Comparison of ENCODE assay signal across 30 cellular contexts in the genomic region with DNA sequence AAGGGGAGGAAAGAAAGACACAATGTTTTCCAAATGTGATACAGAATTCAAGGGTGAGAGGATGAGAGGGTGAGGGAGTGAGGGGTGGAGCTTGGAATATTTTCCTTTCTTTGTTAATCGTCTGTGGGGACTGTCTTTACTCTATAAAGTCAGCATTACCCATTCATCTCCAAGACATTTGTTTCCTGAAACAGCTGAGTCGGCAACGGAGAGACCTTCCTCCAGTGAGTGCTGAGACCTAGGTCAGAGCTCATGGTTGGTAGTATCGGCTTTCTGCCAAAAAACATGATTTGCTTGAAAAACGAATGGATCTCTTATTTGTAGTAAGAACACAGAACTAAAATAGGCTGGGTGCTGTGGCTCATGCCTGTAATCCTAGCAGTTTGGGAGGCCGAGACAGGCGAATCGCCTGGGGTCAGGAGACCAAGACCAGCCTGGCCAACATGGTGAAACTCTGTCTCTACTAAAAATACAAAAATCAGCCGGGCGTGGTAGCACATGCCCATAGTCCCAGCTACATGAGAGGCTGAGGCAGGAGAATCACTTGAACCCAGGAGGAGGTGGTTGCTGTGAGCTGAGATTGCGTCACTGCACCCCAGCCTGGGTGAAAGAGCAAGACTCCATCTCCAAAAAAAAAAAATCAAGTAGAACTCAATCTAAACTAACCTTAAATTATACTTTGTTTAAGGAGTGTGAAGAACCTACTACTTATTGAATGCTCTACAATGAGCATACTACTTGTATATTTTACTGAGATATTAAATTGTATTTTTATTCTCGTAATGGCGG. TPM values are rescaled to one million over a fixed set of nuclear protein-coding genes. Genes with fewer than 3 reads are reported as not detected.
DNase-seq lines count a peak whose midpoint lies in the region; ATAC-seq, FAIRE-seq and TF ChIP-seq lines count a peak whose summit lies in the region.
"Had no signal": no experiment of that assay in that cellular context is flagged by ENCODE, and none has a peak within 500 bp of the region (broad histone marks: within the 10 kb centered on the region; RNA-seq: fewer than 3 reads in every experiment).

No MANE protein-coding gene starts in this region.

- peaks cover 34% of the 10 kb centered on the region for H3K27me3 Mint-ChIP-seq in stimulated activated memory B cell treated with anti-CD40 and anti-IgM and Interleukin-4, amounts not matched to agents 10 μg/mL and 1 μg/mL and 100 μg/mL, for 72 hours
- H3K27me3 Mint-ChIP-seq in activated CD4-positive, alpha-beta T cell treated with anti-CD3 and anti-CD28 coated beads for 36 hours: peaks cover 30% of the 10 kb centered on the region
- H3K27me3 Mint-ChIP-seq: progenitor cell of endocrine pancreas had no signal

- no peak for FAIRE-seq in A549 (lab: Jason Lieb, UNC)
- FAIRE-seq: GM12891, HTR-8/SVneo, small intestine had no signal

- no peaks in the 10 kb centered on the region for H3K9me3 Mint-ChIP-seq in stimulated activated memory B cell treated with anti-CD40 and anti-IgM and Interleukin-4, amounts not matched to agents 10 μg/mL and 1 μg/mL and 100 μg/mL, for 72 hours
- no peaks in the 10 kb centered on the region for H3K9me3 Mint-ChIP-seq in activated CD4-positive, alpha-beta T cell treated with anti-CD3 and anti-CD28 coated beads for 36 hours (ENCODE audit: low read depth)
- H3K9me3 Mint-ChIP-seq: endodermal cell; stimulated activated naive B cell treated with anti-CD40 and anti-IgM and Interleukin-4, amounts not matched to agents 10 μg/mL and 1 μg/mL and 100 μg/mL, for 72 hours had no signal

- TF ChIP-seq RAD21 in A549 (conservative IDR thresholded peaks at IDR 0.05 in 1 of 2, IDR thresholded peaks at IDR 0.05 in 1 of 2): no peak

- H3K4me1 ChIP-seq in A549 (no peaks in the 10 kb centered on the region), ovary (ENCODE audit: insufficient read depth) (peaks cover 9% of the 10 kb centered on the region)
- H3K4me1 ChIP-seq: BE2C, Peyer's patch had no signal

- CTCF ChIA-PET in A549 (lab: Yijun Ruan, JAX): interaction anchor here (1.4 kb wide), 1 partner anchor 37 kb away, joined by 3 read pairs; a partner anchor contains a TSS
- CTCF ChIA-PET in activated CD4-positive, alpha-beta T cell treated with anti-CD3 and anti-CD28 coated beads for 36 hours (lab: Charles Lee): interaction anchor here (0.8 to 1.2 kb wide), 2 partner anchors 71 to 183 kb away, joined by 3 to 4 read pairs; no protein-coding TSS in a partner anchor

- intact Hi-C loops in ovary (cut with DNase I): no loop called here
- intact Hi-C loops in activated CD4-positive, alpha-beta T cell treated with anti-CD3 and anti-CD28 coated beads for 36 hours (cut with DNase I, micrococcal nuclease): no loop called here

- H3K4me3 ChIP-seq in A549: no peak overlapping the region
- H3K4me3 ChIP-seq in fibroblast of villous mesenchyme (ENCODE audit: low read depth, low read length): no peak overlapping the region
- no peak overlapping the region for H3K4me3 ChIP-seq in ovary
- H3K4me3 ChIP-seq: body of pancreas, Peyer's patch, thoracic aorta had no signal

- no peak overlapping the region for H3K4me2 ChIP-seq in A549

- no peaks in the 10 kb centered on the region for H3K27me3 ChIP-seq in ovary
- H3K27me3 ChIP-seq: BE2C, body of pancreas, Peyer's patch had no signal

- 70% methylated on average over 12 of the region's 13 CpGs for WGBS in A549 (ENCODE audit: missing lambda C conversion rate)
- WGBS in ovary, 3 donors: 32 to 37% (median 35%) methylated on average over 13 of the region's 13 CpGs

- H3K4me3 Mint-ChIP-seq in stimulated activated memory B cell treated with anti-CD40 and anti-IgM and Interleukin-4, amounts not matched to agents 10 μg/mL and 1 μg/mL and 100 μg/mL, for 72 hours: no peak overlapping the region
- no peak overlapping the region for H3K4me3 Mint-ChIP-seq in activated CD4-positive, alpha-beta T cell treated with anti-CD3 and anti-CD28 coated beads for 36 hours
- H3K4me3 Mint-ChIP-seq: activated naive CD8-positive, alpha-beta T cell; endodermal cell; stimulated activated naive B cell treated with anti-CD40 and anti-IgM and Interleukin-4, amounts not matched to agents 10 μg/mL and 1 μg/mL and 100 μg/mL, for 72 hours had no signal

- no peak for ATAC-seq in A549
- ATAC-seq in stimulated activated memory B cell treated with anti-CD40 and anti-IgM and Interleukin-4, amounts not matched to agents 10 μg/mL and 1 μg/mL and 100 μg/mL, for 72 hours: no peak
- no peak for ATAC-seq in activated CD4-positive, alpha-beta T cell treated with anti-CD3 and anti-CD28 coated beads for 36 hours
- ATAC-seq: body of pancreas; stimulated activated naive B cell treated with anti-CD40 and anti-IgM and Interleukin-4, amounts not matched to agents 10 μg/mL and 1 μg/mL and 100 μg/mL, for 72 hours had no signal

- TF ChIP-seq EP300 in A549 (IDR thresholded peaks at IDR 0.05) (no peak), ovary (IDR thresholded peaks at IDR 0.05) (no peak)

- no peaks in the 10 kb centered on the region for H3K36me3 ChIP-seq in ovary
- H3K36me3 ChIP-seq: BE2C, Peyer's patch, thoracic aorta had no signal

- H3K9me3 ChIP-seq in A549 (no peaks in the 10 kb centered on the region), ovary (no peaks in the 10 kb centered on the region)
- H3K9me3 ChIP-seq: BE2C, body of pancreas, Peyer's patch, thoracic aorta had no signal

- H3K4me1 Mint-ChIP-seq in stimulated activated memory B cell treated with anti-CD40 and anti-IgM and Interleukin-4, amounts not matched to agents 10 μg/mL and 1 μg/mL and 100 μg/mL, for 72 hours: no peaks in the 10 kb centered on the region
- peaks cover 6% of the 10 kb centered on the region for H3K4me1 Mint-ChIP-seq in activated CD4-positive, alpha-beta T cell treated with anti-CD3 and anti-CD28 coated beads for 36 hours

- no peak for TF ChIP-seq CTCF in A549 (IDR thresholded peaks at IDR 0.05)
- TF ChIP-seq CTCF in fibroblast of villous mesenchyme (IDR thresholded peaks at IDR 0.05; ENCODE audit: insufficient read depth, low read depth, low read length): no peak
- no peak for TF ChIP-seq CTCF in ovary (IDR thresholded peaks at IDR 0.05)

- no peak overlapping the region for H3K27ac Mint-ChIP-seq in stimulated activated memory B cell treated with anti-CD40 and anti-IgM and Interleukin-4, amounts not matched to agents 10 μg/mL and 1 μg/mL and 100 μg/mL, for 72 hours
- H3K27ac Mint-ChIP-seq in activated CD4-positive, alpha-beta T cell treated with anti-CD3 and anti-CD28 coated beads for 36 hours: no peak overlapping the region
- H3K27ac Mint-ChIP-seq: activated naive CD8-positive, alpha-beta T cell; endodermal cell; progenitor cell of endocrine pancreas; stimulated activated naive B cell treated with anti-CD40 and anti-IgM and Interleukin-4, amounts not matched to agents 10 μg/mL and 1 μg/mL and 100 μg/mL, for 72 hours had no signal

- no peak for DNase-seq in A549 (ENCODE audit: low read depth in 1 of 2, low spot score in 1 of 2)
- DNase-seq in RPMI8226: peak; percentile 78
- DNase-seq in fibroblast of villous mesenchyme (ENCODE audit: low read depth): peak; percentile 43
- peak; percentile 19 to 49 (median 33) for DNase-seq in ovary
- no peak for DNase-seq in NOMO-1 treated with DMSO at 0.1 percent for 48 hours (lab: John Stamatoyannopoulos, UW; ENCODE audit: unreplicated experiment)
- DNase-seq in DMS 273 (lab: John Stamatoyannopoulos, UW; ENCODE audit: unreplicated experiment): no peak
- DNase-seq in activated CD4-positive, alpha-beta T cell treated with anti-CD3 and anti-CD28 coated beads for 36 hours: no peak
- DNase-seq: 8988T; activated CD4-positive, alpha-beta T cell treated with anti-CD3 and anti-CD28 coated beads for 4 hours; BE2C; body of pancreas; COR-L47; DND-41; endodermal cell; NCI-H1105; NCI-H2029; NCI-H2227 treated with DMSO at 0.1 percent for 48 hours; NCI-H82; Peyer's patch; small intestine; stimulated activated naive B cell treated with anti-CD40 and anti-IgM and Interleukin-4, amounts not matched to agents 10 μg/mL and 1 μg/mL and 100 μg/mL, for 72 hours had no signal

- TF ChIP-seq POLR2A in A549 (IDR thresholded peaks at IDR 0.05; ENCODE audit: low read length): no peak
- TF ChIP-seq POLR2A in ovary (IDR thresholded peaks at IDR 0.05): no peak

- no peaks in the 10 kb centered on the region for H3K36me3 Mint-ChIP-seq in stimulated activated memory B cell treated with anti-CD40 and anti-IgM and Interleukin-4, amounts not matched to agents 10 μg/mL and 1 μg/mL and 100 μg/mL, for 72 hours
- H3K36me3 Mint-ChIP-seq in activated CD4-positive, alpha-beta T cell treated with anti-CD3 and anti-CD28 coated beads for 36 hours (ENCODE audit: low read depth): no peaks in the 10 kb centered on the region
- H3K36me3 Mint-ChIP-seq: activated naive CD8-positive, alpha-beta T cell; stimulated activated naive B cell treated with anti-CD40 and anti-IgM and Interleukin-4, amounts not matched to agents 10 μg/mL and 1 μg/mL and 100 μg/mL, for 72 hours had no signal

- POLR2A ChIA-PET in A549 (lab: Yijun Ruan, JAX): no interaction called here
- POLR2A ChIA-PET in activated CD4-positive, alpha-beta T cell treated with anti-CD3 and anti-CD28 coated beads for 36 hours (lab: Charles Lee): no interaction called here

- H3K27ac ChIP-seq in A549 (no peak overlapping the region), ovary (peak overlapping the region in 1 of 2 donors; percentile 62)
- H3K27ac ChIP-seq: body of pancreas, Peyer's patch, thoracic aorta had no signal

RNA-seq across cellular contexts. Expression of a gene that starts 30.3 kb away (rescaled TPM):
- polyA plus RNA-seq in A549 (2011; rRNA removed) (not detected in 2 replicates), A549 (2017; fragmentation: RNase III; extraction: RNeasy Plus Mini Kit Qiagen cat#74134 plus additional on column Dnase treatment) (not detected in 3 replicates), ovary (under 1 TPM in 1 of 2 donors, not detected in 1; 0.11 TPM)
- polyA plus RNA-seq in A549 (2012; cell fraction: cytosol; rRNA removed): not detected in 2 replicates
- not detected in 2 replicates for polyA plus RNA-seq in A549 (2012; cell fraction: nucleus; rRNA removed)
- not detected in 2 replicates for polyA minus RNA-seq in A549 (2011; rRNA and poly(A)+ RNA removed)
- total RNA-seq in fibroblast of villous mesenchyme (not detected in 2 replicates), ovary (1 to 10 TPM in 1 of 7 donors, under 1 TPM in 3, not detected in 3; 0.28 to 1.4 (median 0.47) TPM)
- total RNA-seq in activated CD4-positive, alpha-beta T cell treated with anti-CD3 and anti-CD28 coated beads for 36 hours: not detected
- total RNA-seq: endodermal cell; progenitor cell of endocrine pancreas; SK-MEL-5; T-helper 1 cell treated with Interleukin-12 subunit alpha and Interleukin-12 subunit beta and Interleukin-4 antibody, amounts not matched to agents 30 ng/mL and 1 ng/mL, for 36 hours; thoracic aorta had no signal
- polyA plus RNA-seq: neural cell had no signal

RNA-seq across cellular contexts. Expression of a gene that starts 36.8 kb away (rescaled TPM):
- polyA plus RNA-seq in A549 (2011; rRNA removed) (4.5 and 4.9 TPM in 2 replicates), A549 (2017; fragmentation: RNase III; extraction: RNeasy Plus Mini Kit Qiagen cat#74134 plus additional on column Dnase treatment) (3.1 to 3.6 TPM (median 3.5 TPM) in 3 replicates), ovary (1 to 10 TPM; 3.0 to 6.9 TPM)
- polyA plus RNA-seq in A549 (2012; cell fraction: cytosol; rRNA removed): 1.3 and 1.5 TPM in 2 replicates
- polyA plus RNA-seq in A549 (2012; cell fraction: nucleus; rRNA removed): 3.3 and 5.5 TPM in 2 replicates
- polyA minus RNA-seq in A549 (2011; rRNA and poly(A)+ RNA removed): 2.9 and 4.7 TPM in 2 replicates
- total RNA-seq in fibroblast of villous mesenchyme (3.5 and 13.4 TPM in 2 replicates), ovary (10 to 100 TPM in 4 of 7 donors, 1 to 10 TPM in 3; 3.8 to 19.7 (median 10.1) TPM)
- total RNA-seq in activated CD4-positive, alpha-beta T cell treated with anti-CD3 and anti-CD28 coated beads for 36 hours: 1 to 10 TPM; 6.6 to 9.2 TPM

RNA-seq across cellular contexts. Expression of a gene that starts 45.6 kb away (rescaled TPM):
- polyA plus RNA-seq in A549 (2011; rRNA removed) (4.0 and 6.0 TPM in 2 replicates), A549 (2017; fragmentation: RNase III; extraction: RNeasy Plus Mini Kit Qiagen cat#74134 plus additional on column Dnase treatment) (3.9 to 5.3 TPM (median 4.6 TPM) in 3 replicates), ovary (10 to 100 TPM; 14.2 to 14.4 TPM)
- polyA plus RNA-seq in A549 (2012; cell fraction: cytosol; rRNA removed): 3.6 and 4.8 TPM in 2 replicates
- polyA plus RNA-seq in A549 (2012; cell fraction: nucleus; rRNA removed): 6.9 and 8.0 TPM in 2 replicates
- 7.0 and 7.4 TPM in 2 replicates for polyA minus RNA-seq in A549 (2011; rRNA and poly(A)+ RNA removed)
- total RNA-seq in fibroblast of villous mesenchyme (20.7 and 20.9 TPM in 2 replicates), ovary (10 to 100 TPM; 16.8 to 26.0 (median 21.4) TPM)
- 10 to 100 TPM; 13.2 to 15.6 TPM for total RNA-seq in activated CD4-positive, alpha-beta T cell treated with anti-CD3 and anti-CD28 coated beads for 36 hours
- polyA plus RNA-seq: neural cell had no signal

Comparison
In these comparisons a context has a peak if more than half of its experiments do, and no peak if none do; other contexts are left out.
1. DNase-seq: peak in RPMI8226 (single experiment), fibroblast of villous mesenchyme (single experiment) and ovary (5 of 5); none in A549 (0 of 2), NOMO-1 treated with DMSO at 0.1 percent for 48 hours (single experiment), DMS 273 (single experiment) and activated CD4-positive, alpha-beta T cell treated with anti-CD3 and anti-CD28 coated beads for 36 hours (single experiment).